Comparison of ENCODE assay signal across 17 cellular contexts in the genomic region with DNA sequence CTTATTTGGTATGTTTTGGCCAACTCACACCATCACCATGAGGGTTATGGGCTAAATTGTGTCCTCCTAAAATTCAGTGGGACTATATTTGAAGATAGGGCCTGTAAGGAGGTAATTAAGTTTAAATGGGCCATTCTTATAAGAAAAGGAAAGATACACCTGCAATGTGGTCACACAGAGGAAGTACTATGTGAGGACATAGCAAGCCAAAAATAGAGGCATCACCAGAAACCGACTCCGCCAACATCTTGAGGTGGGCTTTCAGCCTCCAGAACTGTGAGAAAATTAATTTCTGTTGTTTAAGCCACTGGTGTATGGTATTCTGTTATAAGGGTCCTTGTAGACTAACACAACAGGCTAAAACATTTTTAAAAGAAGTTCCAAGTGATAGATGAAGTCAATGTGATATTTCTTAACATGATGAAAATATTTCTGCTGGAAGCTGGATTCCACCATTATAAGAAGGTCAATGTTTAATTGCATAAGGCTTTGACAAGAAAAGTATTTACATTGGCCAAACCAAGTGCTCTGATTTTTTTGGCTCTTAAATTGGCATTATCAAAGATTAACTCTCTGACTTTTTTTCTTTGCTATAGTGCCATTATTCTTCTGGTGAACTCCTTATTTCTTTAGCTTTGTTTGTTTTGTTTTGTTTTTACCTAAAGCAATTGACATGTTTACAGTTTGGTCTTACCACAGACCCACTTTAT.
DNase-seq lines count a peak whose midpoint lies in the region; ATAC-seq and TF ChIP-seq lines count a peak whose summit lies in the region.
"Had no signal": no experiment of that assay in that cellular context is flagged by ENCODE, and none has a peak within 500 bp of the region (broad histone marks: within the 10 kb centered on the region; RNA-seq: fewer than 3 reads in every experiment).

No MANE protein-coding gene starts in this region.

- H3K9ac ChIP-seq in SU-DHL-6 (ENCODE audit: low read length): no peak overlapping the region

- CTCF ChIA-PET in activated CD4-positive, alpha-beta T cell treated with anti-CD3 and anti-CD28 coated beads, Interleukin-2, amount 10 ng/mL, durations not matched to agents 7 days and 5 days (lab: Charles Lee): no interaction called here

- ATAC-seq in GM19328 (IDR thresholded peaks at IDR 0.05; ENCODE audit: unreplicated experiment): peak; percentile 64
- ATAC-seq in HG02798 (IDR thresholded peaks at IDR 0.05; ENCODE audit: poor library complexity, unreplicated experiment): peak; percentile 62
- ATAC-seq in HG03175 (IDR thresholded peaks at IDR 0.05; ENCODE audit: unreplicated experiment): no peak
- no peak for ATAC-seq in HG02642 (IDR thresholded peaks at IDR 0.05; ENCODE audit: poor library complexity, unreplicated experiment)
- ATAC-seq: HCT116 had no signal

- no peaks in the 10 kb centered on the region for H3K9me2 ChIP-seq in SU-DHL-6 (replicated peaks; ENCODE audit: insufficient read depth, low read length)

- DNase-seq in GM12865 (ENCODE audit: low read depth) (peak; percentile 22), kidney glomerular epithelial cell (lab: John Stamatoyannopoulos, UW) (no peak)
- no peak for DNase-seq in activated CD4-positive, alpha-beta T cell treated with anti-CD3 and anti-CD28 coated beads, Interleukin-2, amount 10 ng/mL, durations not matched to agents 7 days and 5 days
- DNase-seq: CD4-positive, alpha-beta T cell; NCI-H146; NCI-H2081 treated with DMSO at 0.1 percent for 48 hours; NCI-H524; OCI-M1; T-helper 9 cell had no signal

- H3K9me3 Mint-ChIP-seq in activated CD4-positive, alpha-beta T cell treated with anti-CD3 and anti-CD28 coated beads, Interleukin-2, amount 10 ng/mL, durations not matched to agents 7 days and 5 days: no peaks in the 10 kb centered on the region
- H3K9me3 Mint-ChIP-seq: CD4-positive, alpha-beta T cell had no signal

- no peaks in the 10 kb centered on the region; the same call in 1 of the 2 replicates for H3K9me3 ChIP-seq in SU-DHL-6 (ENCODE audit: insufficient read depth, low read length)
- H3K9me3 ChIP-seq: SJSA1 had no signal

- POLR2A ChIA-PET in activated CD4-positive, alpha-beta T cell treated with anti-CD3 and anti-CD28 coated beads, Interleukin-2, amount 10 ng/mL, durations not matched to agents 7 days and 5 days (lab: Charles Lee): no interaction called here

- no peaks in the 10 kb centered on the region for H3K27me3 ChIP-seq in SU-DHL-6 (ENCODE audit: low read length)
- H3K27me3 ChIP-seq: SJSA1 had no signal

- 0 out of 2 replicates have a peak, but pooled peaks cover 2% of the 10 kb centered on the region for H3K36me3 ChIP-seq in SU-DHL-6 (ENCODE audit: low read length)
- H3K36me3 ChIP-seq: SJSA1 had no signal

- H3K4me1 Mint-ChIP-seq in activated CD4-positive, alpha-beta T cell treated with anti-CD3 and anti-CD28 coated beads, Interleukin-2, amount 10 ng/mL, durations not matched to agents 7 days and 5 days: no peaks in the 10 kb centered on the region

- H3K27me3 Mint-ChIP-seq in activated CD4-positive, alpha-beta T cell treated with anti-CD3 and anti-CD28 coated beads, Interleukin-2, amount 10 ng/mL, durations not matched to agents 7 days and 5 days: no peaks in the 10 kb centered on the region
- H3K27me3 Mint-ChIP-seq: CD4-positive, alpha-beta T cell had no signal

- peak overlapping the region; percentile 20 for H3K4me2 ChIP-seq in SU-DHL-6 (ENCODE audit: low read depth, low read length, poor library complexity, severe bottlenecking)

- no peak overlapping the region for H3K4me3 ChIP-seq in GM12865 (ENCODE audit: low read depth, low read length)
- no peak overlapping the region for H3K4me3 ChIP-seq in SU-DHL-6 (ENCODE audit: insufficient read depth, low read length, poor library complexity, severe bottlenecking)
- H3K4me3 ChIP-seq: SJSA1 had no signal

- no peaks in the 10 kb centered on the region for H3F3A ChIP-seq in SU-DHL-6 (ENCODE audit: insufficient read depth)

- TF ChIP-seq CTCF in GM12865 (IDR thresholded peaks at IDR 0.05; ENCODE audit: insufficient read depth, low read depth, low read length, missing control alignments) (no peak), SU-DHL-6 (IDR thresholded peaks at IDR 0.05; ENCODE audit: insufficient read depth, low read length, poor library complexity, severe bottlenecking) (no peak)

- H4K20me1 ChIP-seq in SU-DHL-6 (ENCODE audit: low read depth, low read length): no peaks in the 10 kb centered on the region

- H3K4me3 Mint-ChIP-seq in activated CD4-positive, alpha-beta T cell treated with anti-CD3 and anti-CD28 coated beads, Interleukin-2, amount 10 ng/mL, durations not matched to agents 7 days and 5 days: no peak overlapping the region
- H3K4me3 Mint-ChIP-seq: CD4-positive, alpha-beta T cell had no signal

- no peak overlapping the region for H2AFZ ChIP-seq in SU-DHL-6 (ENCODE audit: low read depth, low read length, severe bottlenecking)

- peak overlapping the region; percentile 29 for H3K27ac ChIP-seq in SU-DHL-6 (ENCODE audit: low read depth, low read length)
- H3K27ac ChIP-seq: RWPE1, SJSA1 had no signal

- H3K79me2 ChIP-seq in SU-DHL-6 (ENCODE audit: insufficient read depth, low read length): no peaks in the 10 kb centered on the region

- no peaks in the 10 kb centered on the region for H3K36me3 Mint-ChIP-seq in activated CD4-positive, alpha-beta T cell treated with anti-CD3 and anti-CD28 coated beads, Interleukin-2, amount 10 ng/mL, durations not matched to agents 7 days and 5 days (ENCODE audit: low read depth)

- no peak overlapping the region for H3K27ac Mint-ChIP-seq in activated CD4-positive, alpha-beta T cell treated with anti-CD3 and anti-CD28 coated beads, Interleukin-2, amount 10 ng/mL, durations not matched to agents 7 days and 5 days
- H3K27ac Mint-ChIP-seq: CD4-positive, alpha-beta T cell had no signal

Comparison
In these comparisons a context has a peak if more than half of its experiments do, and no peak if none do; other contexts are left out.
1. ATAC-seq: peak in GM19328 (single experiment) and HG02798 (single experiment); none in HG03175 (single experiment) and HG02642 (single experiment).